Comparison of ENCODE assay signal across 8 cellular contexts in genomic region chr3:69058180-69058946, GRCh38.
A peak's percentile ranks its signal among the peaks of the same experiment; 100 is the strongest.
DNase-seq lines count a peak whose midpoint lies in the region; ATAC-seq and TF ChIP-seq lines count a peak whose summit lies in the region.

No MANE protein-coding gene starts in this region.

- no peak for DNase-seq in effector memory CD4-positive, alpha-beta T cell
- no peak for DNase-seq in NK-92 treated with Interleukin-12 subunit alpha and Interleukin-12 subunit beta, amount 100 ng/mL, for 24 hours (lab: John Stamatoyannopoulos, UW)
- DNase-seq in MM.1S (no peak), amniotic stem cell (lab: John Stamatoyannopoulos, UW) (no peak), cerebellar cortex (ENCODE audit: low spot score) (no peak)

- 0 out of 2 replicates have a peak, but pooled peaks cover 5% of the 10 kb centered on the region for H3F3A ChIP-seq in MM.1S (ENCODE audit: insufficient read depth, low read length)

- H4K20me1 ChIP-seq in MM.1S (ENCODE audit: insufficient read depth, low read length) = no peaks in the 10 kb centered on the region

- peaks cover 10% of the 10 kb centered on the region for H3K4me1 ChIP-seq in effector memory CD4-positive, alpha-beta T cell (ENCODE audit: control insufficient read depth, insufficient read depth, low read length, poor library complexity, severe bottlenecking)
- H3K4me1 ChIP-seq in MM.1S (ENCODE audit: low read length) = no peaks in the 10 kb centered on the region

- H2AFZ ChIP-seq in MM.1S (ENCODE audit: low read length) = no peak overlapping the region

- H3K4me2 ChIP-seq in MM.1S (ENCODE audit: low read depth, low read length) = no peak overlapping the region

- H3K79me2 ChIP-seq in MM.1S (ENCODE audit: low read length) = no peaks in the 10 kb centered on the region

- no peaks in the 10 kb centered on the region for H3K9me3 ChIP-seq in effector memory CD4-positive, alpha-beta T cell (ENCODE audit: control insufficient read depth, low read length)
- H3K9me3 ChIP-seq in MM.1S (replicated peaks; ENCODE audit: insufficient read depth, low read length) = no peaks in the 10 kb centered on the region

- H3K9ac ChIP-seq in MM.1S (ENCODE audit: low read length) = no peak overlapping the region

- peaks cover 30% of the 10 kb centered on the region for H3K36me3 ChIP-seq in effector memory CD4-positive, alpha-beta T cell (ENCODE audit: control insufficient read depth, insufficient read depth, low read length)
- peaks cover 15% of the 10 kb centered on the region for H3K36me3 ChIP-seq in MM.1S (replicated peaks; ENCODE audit: insufficient read depth, low read length)

- H3K4me3 ChIP-seq in effector memory CD4-positive, alpha-beta T cell (ENCODE audit: insufficient read depth, low read depth, low read length, poor library complexity, severe bottlenecking) = no peak overlapping the region
- no peak overlapping the region for H3K4me3 ChIP-seq in MM.1S (ENCODE audit: low read length)

- H3K27ac ChIP-seq in effector memory CD4-positive, alpha-beta T cell (ENCODE audit: insufficient read depth, low read length, poor library complexity, severe bottlenecking) = peak overlapping the region; percentile 64
- no peak overlapping the region for H3K27ac ChIP-seq in MM.1S (ENCODE audit: low read length)

- peak; percentile 95 for ATAC-seq in GM18499 (IDR thresholded peaks at IDR 0.05; ENCODE audit: insufficient read depth, unreplicated experiment)
- peak; percentile 91 for ATAC-seq in GM21515 (IDR thresholded peaks at IDR 0.05; ENCODE audit: unreplicated experiment)
- ATAC-seq in HG03565 (IDR thresholded peaks at IDR 0.05; ENCODE audit: unreplicated experiment) = peak; percentile 97

- no peak for TF ChIP-seq CTCF in MM.1S (IDR thresholded peaks at IDR 0.05; ENCODE audit: low read length)

- no peaks in the 10 kb centered on the region for H3K9me2 ChIP-seq in MM.1S (replicated peaks; ENCODE audit: insufficient read depth, low read length)

- H3K27me3 ChIP-seq in effector memory CD4-positive, alpha-beta T cell (replicated peaks; ENCODE audit: control insufficient read depth, insufficient read depth, low read length, poor library complexity, severe bottlenecking) = no peaks in the 10 kb centered on the region
- no peaks in the 10 kb centered on the region for H3K27me3 ChIP-seq in MM.1S (replicated peaks; ENCODE audit: insufficient read depth, low read length)
